In genomic region chr5:78419396-78419795, GRCh38 we compare ENCODE assay signal across 22 cellular contexts. TPM values are rescaled to one million over a fixed set of nuclear protein-coding genes. Genes with fewer than 3 reads are reported as not detected.
DNase-seq lines count a peak whose midpoint lies in the region; ATAC-seq, FAIRE-seq and TF ChIP-seq lines count a peak whose summit lies in the region.
"Had no signal": no experiment of that assay in that cellular context is flagged by ENCODE, and none has a peak within 500 bp of the region (broad histone marks: within the 10 kb centered on the region; RNA-seq: fewer than 3 reads in every experiment).

No MANE protein-coding gene starts in this region.

- in situ Hi-C loops in GM12878 (cut with MboI), result no loop called here

- CTCF ChIA-PET in GM10248 (lab: Yijun Ruan, JAX), result interaction anchor here (1.0 to 1.2 kb wide), 2 partner anchors 10 to 59 kb away, joined by 3 to 4 read pairs; partner anchors contain the start of gene SCAMP1
- CTCF ChIA-PET in GM12878 (lab: Yijun Ruan, JAX), result interaction anchor here (1.1 to 2.5 kb wide), 5 partner anchors 13 to 99 kb away, joined by 3 to 9 read pairs (median 6); partner anchors contain the start of gene SCAMP1

- TF ChIP-seq RAD21 in GM12878 (IDR thresholded peaks at IDR 0.05; ENCODE audit: insufficient read depth, low read depth, low read length), result no peak

- no peaks in the 10 kb centered on the region; the same call in 1 of the 2 replicates for H3K79me2 ChIP-seq in GM12878 (ENCODE audit: control insufficient read depth, insufficient read depth, low read length)

- TF ChIP-seq POLR2A in GM12878 (IDR thresholded peaks at IDR 0.05; ENCODE audit: low read depth, low read length), result no peak

- peak; percentile 7 for FAIRE-seq in GM12878 (lab: Jason Lieb, UNC)

- H3K4me2 ChIP-seq in GM12878 (ENCODE audit: control insufficient read depth, insufficient read depth), result no peak overlapping the region
- H3K4me2 ChIP-seq: BLaER1, GM23338 had no signal

- POLR2A ChIA-PET in GM10248 (lab: Yijun Ruan, JAX) (interaction anchor here (0.6 kb wide), 1 partner anchor 42 kb away, joined by 3 read pairs; no protein-coding TSS in a partner anchor), GM12878 (lab: Charles Lee) (interaction anchor here (1.1 kb wide), 2 partner anchors 13 to 54 kb away, joined by 3 to 6 read pairs; no protein-coding TSS in a partner anchor)

- no peak overlapping the region for H3K9ac ChIP-seq in GM12878 (ENCODE audit: control insufficient read depth, insufficient read depth, low read length)
- H3K9ac ChIP-seq: BLaER1 had no signal

- no TSS peak for BruUV-seq in GM12878 (replicated peaks; lab: Mats Ljungman, UMichigan)

- intact Hi-C loops in GM12878 (cut with micrococcal nuclease; ENCODE audit: unreplicated experiment), result no loop called here
- intact Hi-C loops in lower lobe of right lung (cut with DNase I), result no loop called here

- H3K4me1 ChIP-seq in GM12878 (ENCODE audit: control insufficient read depth, insufficient read depth, low read length) (no peaks in the 10 kb centered on the region), lower lobe of right lung (no peaks in the 10 kb centered on the region)
- H3K4me1 ChIP-seq: BLaER1 had no signal

- TF ChIP-seq CTCF in GM10248 (IDR thresholded peaks at IDR 0.05; ENCODE audit: control extremely low read depth, extremely low read depth, low read depth, missing control alignments) (no peak), GM12878 (IDR thresholded peaks at IDR 0.05 in 2 of 3, conservative IDR thresholded peaks at IDR 0.05 in 1 of 3; ENCODE audit: control insufficient read depth in 2 of 3, extremely low read depth in 1 of 3, insufficient read depth in 1 of 3, low read depth in 3 of 3, low read length in 3 of 3) (no peak), lower lobe of right lung (IDR thresholded peaks at IDR 0.05) (no peak)

- H3K9me3 ChIP-seq in GM12878 (replicated peaks; ENCODE audit: control insufficient read depth, insufficient read depth, low read length), result no peaks in the 10 kb centered on the region
- no peaks in the 10 kb centered on the region for H3K9me3 ChIP-seq in lower lobe of right lung
- H3K9me3 ChIP-seq: BLaER1 had no signal

- RAD21 ChIA-PET in GM12878 (lab: Charles Lee; ENCODE audit: unreplicated experiment), result interaction anchor here (0.7 to 1.3 kb wide), 5 partner anchors 13 to 480 kb away, joined by 3 read pairs; no protein-coding TSS in a partner anchor

- H3K36me3 ChIP-seq in GM12878 (ENCODE audit: control insufficient read depth in 2 of 2, insufficient read depth in 2 of 2, low read length in 1 of 2) (peaks cover 0 to 3% of the 10 kb centered on the region in 2 experiments; a peak in 1 of 4 replicates), lower lobe of right lung (peaks cover 53% of the 10 kb centered on the region)

- H4K20me1 ChIP-seq in GM12878 (ENCODE audit: control insufficient read depth, insufficient read depth), result no peaks in the 10 kb centered on the region
- H4K20me1 ChIP-seq: BLaER1 had no signal

- H2AFZ ChIP-seq in GM12878 (ENCODE audit: control insufficient read depth, low read depth, low read length), result no peak overlapping the region
- H2AFZ ChIP-seq: GM23338 had no signal

- ATAC-seq in GM19025 (IDR thresholded peaks at IDR 0.05; ENCODE audit: low read depth, unreplicated experiment) (peak; percentile 74), HG02678 (IDR thresholded peaks at IDR 0.05; ENCODE audit: unreplicated experiment) (peak; percentile 68), GM12878 (peak; percentile 94), lower lobe of right lung (no peak)
- ATAC-seq: GM23338, SK-N-SH treated with all-trans-retinoic acid at 6 μM for 48 hours had no signal

- SMC1A ChIA-PET in GM12878 (lab: Charles Lee; ENCODE audit: uncharacterized antibody, unreplicated experiment), result interaction anchor here (0.7 to 3.2 kb wide), 6 partner anchors 13 to 98 kb away, joined by 3 to 15 read pairs (median 4); no protein-coding TSS in a partner anchor

- 40% methylated on average over 3 of the region's 3 CpGs for WGBS in GM12878 (ENCODE audit: insufficient coverage, insufficient replicate concordance, low lambda C conversion rate, missing lambda C conversion rate)

- H3K27me3 ChIP-seq in GM12878 (replicated peaks in 1 of 2; ENCODE audit: control insufficient read depth in 2 of 2, insufficient read depth in 2 of 2, low read length in 1 of 2) (no peaks in the 10 kb centered on the region), lower lobe of right lung (ENCODE audit: low read depth) (no peaks in the 10 kb centered on the region)
- H3K27me3 ChIP-seq: BLaER1 had no signal

- H3K4me3 ChIP-seq in GM12878 (no peak overlapping the region), lower lobe of right lung (no peak overlapping the region)
- H3K4me3 ChIP-seq: BLaER1, GM23338 had no signal

- DNase-seq in GM10248 (ENCODE audit: extremely low spot score) (peak; percentile 34), GM12878 (ENCODE audit: low read depth, low spot score) (peak; percentile 5), HuH-7.5 (ENCODE audit: low spot score) (no peak), NCI-H774 (lab: John Stamatoyannopoulos, UW) (no peak), lower lobe of right lung (no peak), foreskin melanocyte (no peak)
- DNase-seq: DND-41, GDM1, KBM-7, NCI-H1436, NCI-H2029, NCI-H2171, NCI-H446, NCI-H69, OCI-M1, SHP77 treated with DMSO at 0.1 percent for 48 hours, T-helper 1 cell had no signal

- H3K27ac ChIP-seq in GM12878 (ENCODE audit: control insufficient read depth, insufficient read depth) (no peak overlapping the region), lower lobe of right lung (no peak overlapping the region)
- H3K27ac ChIP-seq: BLaER1 had no signal

- TF ChIP-seq EP300 in GM12878 (IDR thresholded peaks at IDR 0.05; ENCODE audit: borderline replicate concordance in 1 of 2, control insufficient read depth in 1 of 2, low read depth in 2 of 2, low read length in 2 of 2), result no peak

TF ChIP-seq in GM12878, 131 proteins besides CTCF, POLR2A, EP300 and RAD21 (continues in another document):
- TF ChIP-seq HDAC2 (IDR thresholded peaks at IDR 0.05) (no peak), USF2 (IDR thresholded peaks at IDR 0.05; ENCODE audit: borderline replicate concordance, low read depth, low read length) (no peak), ZBTB33 (IDR thresholded peaks at IDR 0.05) (no peak), NFIC (IDR thresholded peaks at IDR 0.05; ENCODE audit: low read depth, low read length) (no peak), YY1 (IDR thresholded peaks at IDR 0.05; ENCODE audit: low read depth, low read length) (no peak), HCFC1 (IDR thresholded peaks at IDR 0.05; ENCODE audit: low read length) (no peak), MXI1 (IDR thresholded peaks at IDR 0.05; ENCODE audit: low read depth, low read length) (no peak), CHD2 (IDR thresholded peaks at IDR 0.05; ENCODE audit: borderline replicate concordance, low read depth, low read length) (no peak), MEF2B (IDR thresholded peaks at IDR 0.05; ENCODE audit: partially characterized antibody, poor library complexity, severe bottlenecking) (no peak), ATF7 (IDR thresholded peaks at IDR 0.05; ENCODE audit: low read depth) (peak; percentile 35; the same call in 1 of the 2 replicates)

RNA-seq across cellular contexts. Expression of gene SCAMP1, which starts 59.0 kb away (rescaled TPM):
- total RNA-seq in GM12878 (2013; cell fraction: nucleolus; rRNA removed), result 44.5 and 47.9 TPM in 2 replicates
- total RNA-seq in GM12878 (2014; rRNA removed), result 16.5 and 18.1 TPM in 2 replicates
- 18.8 and 19.6 TPM in 2 replicates for total RNA-seq in GM12878 (2014; rRNA removed; fragmentation: Illumina TruSeq; extraction: Trizol)
- 20.9 and 22.0 TPM in 2 replicates for total RNA-seq in GM12878 (2021)
- 3.3 TPM for polyA plus RNA-seq in GM12878 (2011; ENCODE audit: low read depth)
- 22.3 and 30.8 TPM in 2 replicates for polyA plus RNA-seq in GM12878 (2011; rRNA removed)
- polyA plus RNA-seq in GM12878 (2011; cell fraction: cytosol; rRNA removed), result 9.9 and 11.8 TPM in 2 replicates
- polyA plus RNA-seq in GM12878 (2011; cell fraction: nucleus; rRNA removed), result 6.0 and 8.3 TPM in 2 replicates
- 6.2 and 8.4 TPM in 2 replicates for polyA plus RNA-seq in GM12878 (2012)
- polyA plus RNA-seq in GM12878 (2014; fragmentation: Illumina TruSeq; extraction: Trizol), result 12.9 and 17.6 TPM in 2 replicates
- 10 to 100 TPM in 1 of 2 experiments, 1 to 10 TPM in 1; 9.1 to 21.2 TPM for polyA plus RNA-seq in GM12878 (2014; fragmentation: Nextera tagmentation; extraction: Ambion mirVana)
- 6.4 and 6.5 TPM in 2 replicates for polyA plus RNA-seq in GM12878 (2014; rRNA removed)
- 10 to 100 TPM; 21.8 to 27.9 TPM for polyA plus RNA-seq in GM12878 (2016; fragmentation: Nextera tagmentation; extraction: Ambion mirVana)
- 33.5 and 48.1 TPM in 2 replicates for polyA minus RNA-seq in GM12878 (2011; rRNA and poly(A)+ RNA removed)
- polyA minus RNA-seq in GM12878 (2011; cell fraction: cytosol; rRNA and poly(A)+ RNA removed), result 13.1 and 16.0 TPM in 2 replicates
- 19.2 and 29.9 TPM in 2 replicates for polyA minus RNA-seq in GM12878 (2011; cell fraction: nucleus; rRNA and poly(A)+ RNA removed)
- 42.8 TPM for total RNA-seq in lower lobe of right lung

Comparison
In these comparisons a context has a peak if more than half of its experiments do, and no peak if none do; other contexts are left out.
1. DNase-seq: peak in GM10248 (single experiment) and GM12878 (single experiment); none in HuH-7.5 (single experiment), NCI-H774 (single experiment), lower lobe of right lung (single experiment) and foreskin melanocyte (single experiment).
2. ATAC-seq: peak in GM19025 (single experiment), HG02678 (single experiment) and GM12878 (single experiment); none in lower lobe of right lung (0 of 2).